12 cellular contexts compared by ENCODE assay signal in the genomic region with DNA sequence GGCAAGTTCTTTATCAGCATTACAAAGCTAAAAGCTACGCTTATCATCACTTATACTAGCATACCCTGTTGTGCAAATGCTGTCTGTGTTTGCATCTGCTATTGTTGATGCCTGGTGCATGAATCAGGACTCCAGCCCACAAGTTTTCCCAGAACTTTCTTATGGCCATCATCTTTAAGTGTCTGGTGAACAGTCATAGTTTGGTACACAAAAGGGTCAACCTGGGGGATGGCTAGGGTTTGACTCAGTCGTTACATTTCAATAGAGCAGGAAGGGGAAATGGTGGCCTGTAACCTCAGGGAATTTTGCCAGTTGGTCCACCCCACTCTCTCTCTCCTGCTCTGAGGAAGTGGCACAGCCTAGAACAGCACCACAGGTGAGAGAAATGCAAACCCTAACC. TPM values are rescaled to one million over a fixed set of nuclear protein-coding genes. Genes with fewer than 3 reads are reported as not detected.
DNase-seq lines count a peak whose midpoint lies in the region; ATAC-seq and TF ChIP-seq lines count a peak whose summit lies in the region.
"Had no signal": no experiment of that assay in that cellular context is flagged by ENCODE, and none has a peak within 500 bp of the region (broad histone marks: within the 10 kb centered on the region; RNA-seq: fewer than 3 reads in every experiment).

No MANE protein-coding gene starts in this region.

- no TSS peak for BruUV-seq in OCI-LY7 (replicated peaks; lab: Mats Ljungman, UMichigan)

- no peak for ATAC-seq in HG03565 (IDR thresholded peaks at IDR 0.05; ENCODE audit: unreplicated experiment)
- ATAC-seq: activated T-cell treated with anti-CD3 and anti-CD28 coated beads, Interleukin-2, amount 50 U/mL, for 4 hours had no signal

- no peaks in the 10 kb centered on the region for H3K79me2 ChIP-seq in OCI-LY7 (ENCODE audit: insufficient read depth, low read depth, low read length)

- intact Hi-C loops in OCI-LY7 (cut with micrococcal nuclease; ENCODE audit: unreplicated experiment) (no loop called here), posterior cingulate gyrus (cut with DNase I) (no loop called here)

- H3K4me2 ChIP-seq in OCI-LY7 (ENCODE audit: low read length): peak overlapping the region; percentile 28; the same call in 1 of the 2 replicates

- whole genome bisulfite sequencing in endodermal cell (ENCODE audit: insufficient coverage in 1 of 2, insufficient read length in 1 of 2), 2 experiments: 69 to 74% methylated on average over 2 of the region's 2 CpGs

- H3K9me3 ChIP-seq in OCI-LY7 (ENCODE audit: low read length) (no peaks in the 10 kb centered on the region), endodermal cell (ENCODE audit: control insufficient read depth, low read length) (peaks cover 8% of the 10 kb centered on the region)

- H3K4me1 Mint-ChIP-seq in endodermal cell: peaks cover 17% of the 10 kb centered on the region

- peak; percentile 8 for DNase-seq in EL
- no peak for DNase-seq in OCI-LY7 (ENCODE audit: low spot score)
- no peak for DNase-seq in endodermal cell
- peak; percentile 96 for DNase-seq in renal cortical epithelial cell (ENCODE audit: low read depth)
- DNase-seq in posterior cingulate gyrus: no peak
- no peak for DNase-seq in NCI-H1048 (lab: John Stamatoyannopoulos, UW)
- DNase-seq: activated T-cell treated with anti-CD3 and anti-CD28 coated beads, Interleukin-2, amount 50 U/mL, for 4 hours; NCI-H1105; NK-92 treated with Interleukin-12 subunit alpha and Interleukin-12 subunit beta, amount 100 ng/mL, for 24 hours; T-helper 9 cell had no signal

- no peaks in the 10 kb centered on the region for H4K20me1 ChIP-seq in OCI-LY7 (ENCODE audit: insufficient read depth, low read length)

- H3K4me3 ChIP-seq in OCI-LY7 (ENCODE audit: low read depth, low read length, poor library complexity, severe bottlenecking): no peak overlapping the region
- no peak overlapping the region for H3K4me3 ChIP-seq in endodermal cell (ENCODE audit: low read length)

- H3K4me1 ChIP-seq in OCI-LY7 (ENCODE audit: insufficient read depth, low read length, poor library complexity, severe bottlenecking) (peaks cover 44% of the 10 kb centered on the region), endodermal cell (ENCODE audit: control insufficient read depth, insufficient read depth, low read length) (peaks cover 5% of the 10 kb centered on the region)

- H3K36me3 Mint-ChIP-seq in endodermal cell (ENCODE audit: low read depth): no peaks in the 10 kb centered on the region
- H3K36me3 Mint-ChIP-seq: mesothelial cell of epicardium had no signal

- CTCF ChIA-PET in OCI-LY7 (lab: Charles Lee; ENCODE audit: unreplicated experiment): no interaction called here

- H3K36me3 ChIP-seq in OCI-LY7 (ENCODE audit: insufficient read depth, low read length): no peaks in the 10 kb centered on the region
- H3K36me3 ChIP-seq in endodermal cell (ENCODE audit: control insufficient read depth, insufficient read depth, low read length): no peaks in the 10 kb centered on the region

- peak overlapping the region; percentile 18 for H3K27ac Mint-ChIP-seq in endodermal cell
- H3K27ac Mint-ChIP-seq: mesothelial cell of epicardium had no signal

- TF ChIP-seq CTCF in OCI-LY7 (conservative IDR thresholded peaks at IDR 0.05; ENCODE audit: low read length) (no peak), endodermal cell (conservative IDR thresholded peaks at IDR 0.05) (no peak)

- H3K4me3 Mint-ChIP-seq in endodermal cell: no peak overlapping the region
- H3K4me3 Mint-ChIP-seq: activated T-cell treated with anti-CD3 and anti-CD28 coated beads, Interleukin-2, amount 50 U/mL, for 4 hours; mesothelial cell of epicardium had no signal

- no peak overlapping the region for H3K9ac ChIP-seq in endodermal cell (ENCODE audit: extremely low read depth, low read length, poor library complexity, severe bottlenecking)

- POLR2A ChIA-PET in OCI-LY7 (lab: Charles Lee): interaction anchor here (1.0 to 1.4 kb wide), 2 partner anchors 13 to 120 kb away, joined by 4 read pairs; a partner anchor contains a TSS

- no peak overlapping the region for H3K27ac ChIP-seq in OCI-LY7 (ENCODE audit: low read depth, low read length, poor library complexity, severe bottlenecking)
- no peak overlapping the region for H3K27ac ChIP-seq in endodermal cell (ENCODE audit: low read depth, low read length)

- no peaks in the 10 kb centered on the region for H3K27me3 ChIP-seq in endodermal cell (ENCODE audit: control insufficient read depth, insufficient read depth, low read length, poor library complexity, severe bottlenecking)

- peaks cover 13% of the 10 kb centered on the region for H3K27me3 Mint-ChIP-seq in endodermal cell (ENCODE audit: insufficient read depth)

- peak overlapping the region; percentile 87 for H2AFZ ChIP-seq in OCI-LY7 (ENCODE audit: low read length)

- peaks cover 3% of the 10 kb centered on the region for H3K9me3 Mint-ChIP-seq in endodermal cell

- no peaks in the 10 kb centered on the region for H3K9me2 ChIP-seq in OCI-LY7 (ENCODE audit: insufficient read depth, low read length)

RNA-seq across cellular contexts. Expression of gene SELL, which starts 35.4 kb away (rescaled TPM):
- 0.16 and 0.46 TPM in 2 replicates for total RNA-seq in OCI-LY7 (2014; rRNA removed; shearing (Covaris generic))
- total RNA-seq in OCI-LY7 (2022) (1.5 and 2.2 TPM in 2 replicates), endodermal cell (under 1 TPM in 1 of 2 donors, not detected in 1; 0.95 TPM), renal cortical epithelial cell (0.25 TPM in 1 of 2 replicates, not detected in the other)
- not detected for polyA plus RNA-seq in endodermal cell (2013, experiment 1 of 2)
- polyA plus RNA-seq in endodermal cell (2013, experiment 2 of 2): not detected

RNA-seq across cellular contexts. Expression of gene SELP, which starts 46.1 kb away (rescaled TPM):
- total RNA-seq in OCI-LY7 (2014; rRNA removed; shearing (Covaris generic)): not detected in 2 replicates
- not detected in 2 replicates for total RNA-seq in OCI-LY7 (2022)
- total RNA-seq in endodermal cell: not detected
- not detected for polyA plus RNA-seq in endodermal cell (2013, experiment 1 of 2)
- polyA plus RNA-seq in endodermal cell (2013, experiment 2 of 2): not detected
- not detected in 2 replicates for total RNA-seq in renal cortical epithelial cell

RNA-seq across cellular contexts. Expression of gene SELE, which starts 57.9 kb away (rescaled TPM):
- not detected in 2 replicates for total RNA-seq in OCI-LY7 (2014; rRNA removed; shearing (Covaris generic))
- total RNA-seq in OCI-LY7 (2022) (not detected in 2 replicates), endodermal cell (not detected), renal cortical epithelial cell (not detected in 2 replicates)
- polyA plus RNA-seq in endodermal cell (2013, experiment 1 of 2): 0.28 TPM
- not detected for polyA plus RNA-seq in endodermal cell (2013, experiment 2 of 2)
- total RNA-seq: activated T-cell treated with anti-CD3 and anti-CD28 coated beads, Interleukin-2, amount 50 U/mL, for 4 hours had no signal

Comparison
In these comparisons a context has a peak if more than half of its experiments do, and no peak if none do; other contexts are left out.
1. DNase-seq: peak in EL (single experiment) and renal cortical epithelial cell (single experiment); none in OCI-LY7 (single experiment), endodermal cell (single experiment), posterior cingulate gyrus (0 of 10) and NCI-H1048 (single experiment).